In the genomic region with DNA sequence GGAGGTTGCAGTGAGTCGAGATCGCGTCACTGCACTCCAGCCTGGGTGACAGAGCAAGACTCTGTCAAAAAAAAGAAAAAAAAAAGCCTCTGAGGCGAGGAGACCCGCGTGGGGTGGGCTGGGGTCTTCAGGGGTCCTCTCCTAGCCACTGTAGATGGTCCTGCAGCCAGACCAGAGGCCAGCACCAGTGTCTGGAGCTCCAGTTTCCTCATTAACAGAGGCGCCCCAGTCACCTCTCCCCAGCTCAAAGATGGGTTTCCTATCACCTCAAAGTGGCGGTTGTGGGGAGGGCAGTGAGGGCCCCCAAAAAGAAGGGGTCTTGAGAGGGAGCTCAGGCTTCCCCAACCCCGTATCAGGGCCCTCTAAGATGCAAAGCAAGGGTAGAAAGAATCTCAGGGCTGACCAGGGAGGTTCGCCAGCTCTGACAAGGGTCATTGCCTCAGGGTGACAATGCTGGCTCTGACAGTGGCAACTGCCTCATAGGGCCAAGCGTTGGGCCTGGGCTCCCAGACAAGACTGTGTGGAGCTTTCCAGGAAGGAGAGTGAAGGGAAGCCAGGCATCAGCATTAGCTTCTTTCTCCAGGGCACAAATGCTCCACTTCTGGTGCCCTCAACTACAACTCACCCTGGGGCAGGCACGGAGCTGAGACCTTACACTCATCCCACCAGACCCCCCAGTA, we compare ENCODE assay signal across 10 cellular contexts. TPM values are rescaled to one million over a fixed set of nuclear protein-coding genes. Genes with fewer than 3 reads are reported as not detected.
A peak's percentile ranks its signal among the peaks of the same experiment; 100 is the strongest.
DNase-seq lines count a peak whose midpoint lies in the region; ATAC-seq and TF ChIP-seq lines count a peak whose summit lies in the region.
"Had no signal": no experiment of that assay in that cellular context is flagged by ENCODE, and none has a peak within 500 bp of the region (broad histone marks: within the 10 kb centered on the region; RNA-seq: fewer than 3 reads in every experiment).

No MANE protein-coding gene starts in this region.

- H3K36me3 ChIP-seq in spleen, result peaks cover 0 to 49% (median 5%) of the 10 kb centered on the region in 6 donors

- peaks cover 23 to 100% (median 92%) of the 10 kb centered on the region in 6 donors for H3K4me1 ChIP-seq in spleen

- H3K27me3 ChIP-seq in spleen (replicated peaks in 1 of 7), result peaks cover 0 to 7% (median 0%) of the 10 kb centered on the region in 7 donors

- peak overlapping the region; percentile 99 for H3K27ac Mint-ChIP-seq in T-helper 2 cell treated with Interferon-gamma antibody and Interleukin-4, amounts not matched to agents 5 μg/mL and 100 μg/mL, for 36 hours
- peak overlapping the region; percentile 98 for H3K27ac Mint-ChIP-seq in activated T-helper 17 cell treated with anti-CD3 and anti-CD28 coated beads, Interleukin-2, amount 50 U/mL, for 72 hours

- H3K4me3 Mint-ChIP-seq in T-helper 2 cell treated with Interferon-gamma antibody and Interleukin-4, amounts not matched to agents 5 μg/mL and 100 μg/mL, for 36 hours, result peak overlapping the region; percentile 95
- H3K4me3 Mint-ChIP-seq in activated T-helper 17 cell treated with anti-CD3 and anti-CD28 coated beads, Interleukin-2, amount 50 U/mL, for 72 hours, result peak overlapping the region; percentile 97

- H3K27ac ChIP-seq in spleen, result peak overlapping the region; percentile 65 to 99 (median 93)

- intact Hi-C loops in spleen (cut with DNase I; ENCODE audit: low total_unique reads), result no loop called here

- H3K9me3 Mint-ChIP-seq in T-helper 2 cell treated with Interferon-gamma antibody and Interleukin-4, amounts not matched to agents 5 μg/mL and 100 μg/mL, for 36 hours, result no peaks in the 10 kb centered on the region
- H3K9me3 Mint-ChIP-seq in activated T-helper 17 cell treated with anti-CD3 and anti-CD28 coated beads, Interleukin-2, amount 50 U/mL, for 72 hours, result peaks cover 4% of the 10 kb centered on the region

- ATAC-seq in activated T-helper 17 cell treated with anti-CD3 and anti-CD28 coated beads, Interleukin-2, amount 50 U/mL, for 72 hours (replicated peaks), result no peak
- no peak for ATAC-seq in GM21367 (IDR thresholded peaks at IDR 0.05; ENCODE audit: unreplicated experiment)

- H3K27me3 Mint-ChIP-seq in T-helper 2 cell treated with Interferon-gamma antibody and Interleukin-4, amounts not matched to agents 5 μg/mL and 100 μg/mL, for 36 hours (ENCODE audit: low read depth), result no peaks in the 10 kb centered on the region
- H3K27me3 Mint-ChIP-seq in activated T-helper 17 cell treated with anti-CD3 and anti-CD28 coated beads, Interleukin-2, amount 50 U/mL, for 72 hours, result no peaks in the 10 kb centered on the region

- H3K9me3 ChIP-seq in spleen, result no peaks in the 10 kb centered on the region

- DNase-seq in T-helper 2 cell treated with Interferon-gamma antibody and Interleukin-4, amounts not matched to agents 5 μg/mL and 100 μg/mL, for 36 hours (ENCODE audit: low spot score), result no peak
- no peak for DNase-seq in T-helper 2 cell
- peak in 34 of 51 donors; percentile 11 to 84 (median 53) for DNase-seq in hypothalamus (lab: John Stamatoyannopoulos, UW)
- DNase-seq in spleen, result no peak
- no peak for DNase-seq in GM19238 (ENCODE audit: insufficient read length, low spot score)
- DNase-seq in DMS 273 treated with DMSO at 0.1 percent for 48 hours (lab: John Stamatoyannopoulos, UW), result no peak
- DNase-seq: MM.1S had no signal

- peak overlapping the region in 1 of 8 donors; percentile 68 for H3K4me3 ChIP-seq in spleen

- 73 to 84% (median 76%) methylated on average over 11 to 12 of the region's 12 CpGs for WGBS in spleen, 5 donors

- TF ChIP-seq CTCF in spleen (IDR thresholded peaks at IDR 0.05 in 8 of 11, conservative IDR thresholded peaks at IDR 0.05 in 3 of 11), result no peak

- TF ChIP-seq POLR2A in spleen (IDR thresholded peaks at IDR 0.05), result no peak

- peaks cover 81% of the 10 kb centered on the region for H3K36me3 Mint-ChIP-seq in T-helper 2 cell treated with Interferon-gamma antibody and Interleukin-4, amounts not matched to agents 5 μg/mL and 100 μg/mL, for 36 hours (ENCODE audit: low read depth)
- H3K36me3 Mint-ChIP-seq in activated T-helper 17 cell treated with anti-CD3 and anti-CD28 coated beads, Interleukin-2, amount 50 U/mL, for 72 hours (ENCODE audit: low read depth), result peaks cover 90% of the 10 kb centered on the region

- H3K4me1 Mint-ChIP-seq in T-helper 2 cell treated with Interferon-gamma antibody and Interleukin-4, amounts not matched to agents 5 μg/mL and 100 μg/mL, for 36 hours (ENCODE audit: low read depth), result peaks cover 79% of the 10 kb centered on the region
- H3K4me1 Mint-ChIP-seq in activated T-helper 17 cell treated with anti-CD3 and anti-CD28 coated beads, Interleukin-2, amount 50 U/mL, for 72 hours, result peaks cover 61% of the 10 kb centered on the region

RNA-seq across cellular contexts. Expression of a gene that starts 15.0 kb away (rescaled TPM):
- 100 to 1,000 TPM; 140 to 158 TPM for total RNA-seq in activated T-helper 17 cell treated with anti-CD3 and anti-CD28 coated beads, Interleukin-2, amount 50 U/mL, for 72 hours
- total RNA-seq in spleen, result 100 to 1,000 TPM; 112 to 290 (median 182) TPM
- 10 to 100 TPM; 34.0 to 60.0 (median 55.2) TPM for polyA plus RNA-seq in spleen

RNA-seq across cellular contexts. Expression of a gene that starts 20.9 kb away (rescaled TPM):
- total RNA-seq in activated T-helper 17 cell treated with anti-CD3 and anti-CD28 coated beads, Interleukin-2, amount 50 U/mL, for 72 hours, result not detected
- not detected for total RNA-seq in spleen
- polyA plus RNA-seq in spleen, result not detected
- total RNA-seq: pulmonary artery endothelial cell had no signal

Comparison
In these comparisons a context has a peak if more than half of its experiments do, and no peak if none do; other contexts are left out.
1. DNase-seq: peak in hypothalamus (34 of 51); none in T-helper 2 cell treated with Interferon-gamma antibody and Interleukin-4, amounts not matched to agents 5 μg/mL and 100 μg/mL, for 36 hours (single experiment), T-helper 2 cell (0 of 5), spleen (single experiment), GM19238 (single experiment) and DMS 273 treated with DMSO at 0.1 percent for 48 hours (single experiment).